ENCODE assay signal across 18 cellular contexts in genomic region chr6:1618305-1619105, GRCh38. TPM values are rescaled to one million over a fixed set of nuclear protein-coding genes. Genes with fewer than 3 reads are reported as not detected.
DNase-seq lines count a peak whose midpoint lies in the region; ATAC-seq and TF ChIP-seq lines count a peak whose summit lies in the region.
"Had no signal": no experiment of that assay in that cellular context is flagged by ENCODE, and none has a peak within 500 bp of the region (broad histone marks: within the 10 kb centered on the region; RNA-seq: fewer than 3 reads in every experiment).

No MANE protein-coding gene starts in this region.

- no peak overlapping the region for H2AK5ac ChIP-seq in IMR-90 (ENCODE audit: low read depth, low read length)

- H3K36me3 Mint-ChIP-seq in endothelial cell (ENCODE audit: low read depth, unreplicated experiment) (peaks cover 29% of the 10 kb centered on the region), nephron (ENCODE audit: low read depth) (peaks cover 3% of the 10 kb centered on the region)

- H3K4me3 ChIP-seq in IMR-90 (ENCODE audit: insufficient read depth, low read depth, low read length): no peak overlapping the region
- H3K4me3 ChIP-seq in suprapubic skin: peak overlapping the region; percentile 39

- no peak overlapping the region for H3K14ac ChIP-seq in IMR-90 (replicated peaks; ENCODE audit: low read depth, low read length)

- DNase-seq in IMR-90 (no peak), endothelial cell (ENCODE audit: low spot score) (peak; percentile 27), suprapubic skin (ENCODE audit: low spot score in 2 of 2) (no peak), dermis blood vessel endothelial cell (no peak), SW480 (ENCODE audit: low spot score) (no peak), NCI-H2227 (lab: John Stamatoyannopoulos, UW; ENCODE audit: unreplicated experiment) (no peak)
- no peak for DNase-seq in stimulated activated CD4-positive, alpha-beta T cell treated with anti-CD3 and anti-CD28 coated beads, Interleukin-4, amount 100 ng/mL, for 24 hours
- DNase-seq: activated CD4-positive, alpha-beta T cell treated with anti-CD3 and anti-CD28 coated beads for 1 hour; amniotic stem cell; mammary epithelial cell; MM.1S; NCI-H1930; NCI-H524 treated with DMSO at 0.1 percent for 48 hours; SIG-M5; T-helper 2 cell had no signal

- no peak overlapping the region for H3K23ac ChIP-seq in IMR-90 (ENCODE audit: low read depth, low read length)

- no peaks in the 10 kb centered on the region for H3K9me3 ChIP-seq in IMR-90 (ENCODE audit: control insufficient read depth, insufficient read depth, low read length)
- H3K9me3 ChIP-seq in suprapubic skin: no peaks in the 10 kb centered on the region
- H3K9me3 ChIP-seq: gastroesophageal sphincter had no signal

- no peak overlapping the region for H2BK15ac ChIP-seq in IMR-90 (ENCODE audit: low read depth, low read length)

- H4K5ac ChIP-seq in IMR-90 (ENCODE audit: low read depth, low read length): no peak overlapping the region

- peaks cover 10 to 16% of the 10 kb centered on the region in 2 experiments for H3K79me1 ChIP-seq in IMR-90 (ENCODE audit: low read depth in 1 of 2, low read length in 2 of 2)

- H3K9ac ChIP-seq in IMR-90 (ENCODE audit: low read depth, low read length): no peak overlapping the region

- H3K4ac ChIP-seq in IMR-90 (ENCODE audit: low read depth, low read length): no peak overlapping the region

- 93% methylated on average over 18 of the region's 32 CpGs; no CpG with 5 or more reads in 1 of the 2 experiments for WGBS in IMR-90 (ENCODE audit: extremely low coverage in 2 of 2, insufficient read length in 1 of 2), 2 experiments
- WGBS in suprapubic skin: 84% methylated on average over 26 of the region's 32 CpGs

- H3K27me3 Mint-ChIP-seq in endothelial cell (ENCODE audit: unreplicated experiment) (peaks cover 18% of the 10 kb centered on the region), nephron (ENCODE audit: low read depth) (peaks cover 77% of the 10 kb centered on the region)

- no peak for TF ChIP-seq RAD21 in IMR-90 (IDR thresholded peaks at IDR 0.05; ENCODE audit: low read length)

- H4K91ac ChIP-seq in IMR-90 (ENCODE audit: insufficient read depth, low read depth, low read length): no peak overlapping the region

- H3K4me1 Mint-ChIP-seq in endothelial cell (ENCODE audit: unreplicated experiment): peaks cover 57% of the 10 kb centered on the region
- H3K4me1 Mint-ChIP-seq in nephron: peaks cover 40% of the 10 kb centered on the region

- dilution Hi-C loops in IMR-90 (cut with HindIII; ENCODE audit: low sequenced_read_pairs, unreplicated experiment): no loop called here

- H3K27ac ChIP-seq in IMR-90 (ENCODE audit: insufficient read depth, low read length): no peak overlapping the region
- peak overlapping the region; percentile 8 for H3K27ac ChIP-seq in suprapubic skin

- H3K27me3 ChIP-seq in IMR-90 (ENCODE audit: control insufficient read depth, insufficient read depth, low read length) (no peaks in the 10 kb centered on the region), suprapubic skin (peaks cover 67% of the 10 kb centered on the region)

- H3K4me3 Mint-ChIP-seq in endothelial cell (ENCODE audit: unreplicated experiment) (peak overlapping the region; percentile 69), nephron (peak overlapping the region; percentile 40 to 69 (median 48))
- H3K4me3 Mint-ChIP-seq: natural killer cell treated with Interleukin-12 subunit alpha and Interleukin-12 subunit beta and Interleukin-15 and Interleukin-18, amount 100 ng/mL, for 72 hours had no signal

- no peak for ATAC-seq in IMR-90 (ENCODE audit: low read depth)
- ATAC-seq: gastroesophageal sphincter; natural killer cell treated with Interleukin-12 subunit alpha and Interleukin-12 subunit beta and Interleukin-15 and Interleukin-18, amount 100 ng/mL, for 72 hours had no signal

- H3K56ac ChIP-seq in IMR-90 (ENCODE audit: extremely low read depth, insufficient read depth, low read length): no peak overlapping the region

- H2AK9ac ChIP-seq in IMR-90 (replicated peaks; ENCODE audit: low read depth, low read length, poor library complexity): peak overlapping the region; percentile 30

- intact Hi-C loops in IMR-90 (cut with micrococcal nuclease): loop anchor here (10.0 kb wide), 1 partner anchor 416 kb away; no protein-coding TSS in a partner anchor

- H3K36me3 ChIP-seq in IMR-90 (ENCODE audit: control insufficient read depth, insufficient read depth, low read length): peaks cover 12% of the 10 kb centered on the region; the same call in 1 of the 2 replicates
- H3K36me3 ChIP-seq in suprapubic skin: no peaks in the 10 kb centered on the region
- H3K36me3 ChIP-seq: gastroesophageal sphincter had no signal

- TF ChIP-seq CTCF in IMR-90 (conservative IDR thresholded peaks at IDR 0.05; ENCODE audit: low read depth, low read length): no peak
- no peak for TF ChIP-seq CTCF in endothelial cell (IDR thresholded peaks at IDR 0.05; ENCODE audit: unreplicated experiment)
- no peak for TF ChIP-seq CTCF in nephron (IDR thresholded peaks at IDR 0.05; ENCODE audit: unreplicated experiment in 3 of 3)
- no peak for TF ChIP-seq CTCF in suprapubic skin (IDR thresholded peaks at IDR 0.05)

- H3K4me2 ChIP-seq in IMR-90 (ENCODE audit: low read depth, low read length): no peak overlapping the region

- H3K4me1 ChIP-seq in IMR-90 (ENCODE audit: control insufficient read depth, insufficient read depth, low read length) (peaks cover 2% of the 10 kb centered on the region; the same call in 1 of the 2 replicates), suprapubic skin (peaks cover 27% of the 10 kb centered on the region)

- POLR2A ChIA-PET in IMR-90 (lab: Charles Lee; ENCODE audit: unreplicated experiment): no interaction called here

- H2BK5ac ChIP-seq in IMR-90 (ENCODE audit: low read depth, low read length, poor library complexity, severe bottlenecking): no peak overlapping the region

- no peak overlapping the region for H3K18ac ChIP-seq in IMR-90 (ENCODE audit: low read depth, low read length)

- no peak for TF ChIP-seq EP300 in suprapubic skin (IDR thresholded peaks at IDR 0.05)

- H3K27ac Mint-ChIP-seq in endothelial cell (ENCODE audit: unreplicated experiment) (peak overlapping the region; percentile 72), nephron (peak overlapping the region; percentile 70 to 84 (median 79))
- H3K27ac Mint-ChIP-seq: natural killer cell treated with Interleukin-12 subunit alpha and Interleukin-12 subunit beta and Interleukin-15 and Interleukin-18, amount 100 ng/mL, for 72 hours had no signal

- in situ Hi-C loops in IMR-90 (cut with MboI; ENCODE audit: low sequenced_read_pairs): no loop called here

- no peak overlapping the region for H2BK120ac ChIP-seq in IMR-90 (ENCODE audit: low read depth, low read length)

- H2BK20ac ChIP-seq in IMR-90 (ENCODE audit: low read depth, low read length): no peak overlapping the region

- H3K9me3 Mint-ChIP-seq in endothelial cell (ENCODE audit: unreplicated experiment) (no peaks in the 10 kb centered on the region), nephron (no peaks in the 10 kb centered on the region)
- H3K9me3 Mint-ChIP-seq: natural killer cell treated with Interleukin-12 subunit alpha and Interleukin-12 subunit beta and Interleukin-15 and Interleukin-18, amount 100 ng/mL, for 72 hours had no signal

- TF ChIP-seq POLR2A in IMR-90 (IDR thresholded peaks at IDR 0.05; ENCODE audit: low read depth, low read length) (no peak), suprapubic skin (IDR thresholded peaks at IDR 0.05) (no peak)

- CTCF ChIA-PET in IMR-90 (lab: Yijun Ruan, JAX): interaction anchor here (0.5 kb wide), 1 partner anchor 85 kb away, joined by 3 read pairs; no protein-coding TSS in a partner anchor

- H4K8ac ChIP-seq in IMR-90 (ENCODE audit: low read depth in 2 of 2, low read length in 2 of 2): no peak overlapping the region

- H4K20me1 ChIP-seq in IMR-90 (ENCODE audit: insufficient read depth, low read length): peaks cover 5% of the 10 kb centered on the region; the same call in 1 of the 2 replicates

- BruUV-seq in IMR-90 (replicated peaks; lab: Mats Ljungman, UMichigan): no TSS peak

- H2AFZ ChIP-seq in IMR-90 (replicated peaks; ENCODE audit: low read length, poor library complexity): no peak overlapping the region

- no peaks in the 10 kb centered on the region for H3K9me1 ChIP-seq in IMR-90 (ENCODE audit: insufficient read depth, low read length)

TF ChIP-seq in IMR-90, 13 proteins besides CTCF, POLR2A, EP300 and RAD21 (continues in another document):
- TF ChIP-seq MAFK (IDR thresholded peaks at IDR 0.05; ENCODE audit: low read depth, low read length) (no peak), RFX5 (IDR thresholded peaks at IDR 0.05; ENCODE audit: low read depth, low read length) (no peak), USF2 (IDR thresholded peaks at IDR 0.05; ENCODE audit: low read depth, low read length) (no peak), SMC3 (IDR thresholded peaks at IDR 0.05; ENCODE audit: low read depth, low read length) (no peak), BHLHE40 (IDR thresholded peaks at IDR 0.05; ENCODE audit: low read depth, low read length) (no peak), MXI1 (IDR thresholded peaks at IDR 0.05; ENCODE audit: borderline replicate concordance, low read depth, low read length) (no peak), FOS (IDR thresholded peaks at IDR 0.05; ENCODE audit: low read depth, low read length) (no peak), MAZ (IDR thresholded peaks at IDR 0.05; ENCODE audit: borderline replicate concordance, low read depth, low read length) (no peak), CEBPB (IDR thresholded peaks at IDR 0.05; ENCODE audit: low read depth, low read length) (no peak)

RNA-seq across cellular contexts. Expression of gene FOXC1, which starts 8.8 kb away (rescaled TPM):
- total RNA-seq in IMR-90 (2012; rRNA removed) (1.3 and 1.9 TPM in 2 replicates), endothelial cell (ENCODE audit: unreplicated experiment) (112 TPM), suprapubic skin (10 to 100 TPM; 14.5 to 35.8 (median 21.4) TPM), dermis blood vessel endothelial cell (8.3 and 12.1 TPM in 2 replicates)
- polyA plus RNA-seq in IMR-90 (2012; rRNA removed): 4.0 and 4.7 TPM in 2 replicates
- 3.4 and 6.3 TPM in 2 replicates for polyA plus RNA-seq in IMR-90 (2012; cell fraction: cytosol; rRNA removed)
- 6.5 and 7.2 TPM in 2 replicates for polyA plus RNA-seq in IMR-90 (2012; cell fraction: nucleus; rRNA removed; ENCODE audit: low replicate concordance)
